13 cellular contexts compared by ENCODE assay signal in the genomic region with DNA sequence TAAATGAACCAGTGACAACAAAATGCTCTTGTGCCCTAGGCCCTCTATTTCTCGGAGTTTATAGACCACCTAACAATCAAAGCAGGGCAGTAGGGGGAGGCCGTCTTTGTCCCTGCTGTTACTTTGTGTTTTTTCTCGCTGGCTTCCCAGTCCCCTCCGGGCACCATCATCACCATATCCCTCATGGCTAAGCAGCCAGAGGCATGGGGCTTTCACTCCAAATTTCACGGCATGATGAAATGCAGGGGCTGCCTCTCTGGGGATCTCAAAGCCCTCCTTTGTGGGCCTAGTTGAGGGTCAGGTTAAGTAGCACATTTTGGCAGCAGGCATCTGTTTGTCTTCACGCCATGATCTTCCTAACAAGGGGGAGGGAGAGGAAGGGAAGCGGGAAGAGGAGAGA.
"Had no signal": no experiment of that assay in that cellular context is flagged by ENCODE, and none has a peak within 500 bp of the region (broad histone marks: within the 10 kb centered on the region; RNA-seq: fewer than 3 reads in every experiment).

No MANE protein-coding gene starts in this region.

- H3K36me3 ChIP-seq: esophagus squamous epithelium, lower lobe of right lung, uterus had no signal

- H3K27ac Mint-ChIP-seq: activated CD8-positive, alpha-beta T cell treated with anti-CD3 and anti-CD28 coated beads, Interleukin-2, amount 10 ng/mL, durations not matched to agents 7 days and 5 days; activated naive CD4-positive, alpha-beta T cell treated with anti-CD3 and anti-CD28 coated beads, Interleukin-2, amount 50 U/mL, for 24 hours; naive B cell; stimulated activated effector memory CD8-positive, alpha-beta T cell treated with anti-CD3 and anti-CD28 coated beads, Interleukin-12 subunit alpha, Interleukin-12 subunit beta, amount 100 ng/mL, for 72 hours had no signal

- DNase-seq: activated CD4-positive, alpha-beta T cell treated with anti-CD3 and anti-CD28 coated beads for 48 hours; activated CD8-positive, alpha-beta memory T cell treated with anti-CD3 and anti-CD28 coated beads, Interleukin-2, amount 50 U/mL, for 4 hours; activated CD8-positive, alpha-beta T cell treated with anti-CD3 and anti-CD28 coated beads, Interleukin-2, amount 10 ng/mL, durations not matched to agents 7 days and 5 days; activated effector memory CD4-positive, alpha-beta T cell treated with anti-CD3 and anti-CD28 coated beads, Interleukin-2, amount 50 U/mL, for 16 hours; activated T-cell treated with anti-CD3 and anti-CD28 coated beads, Interleukin-2, amount 50 U/mL, for 48 hours; caudate nucleus; esophagus squamous epithelium; hippocampal formation; lower lobe of right lung; naive B cell; uterus had no signal

- H3K4me1 ChIP-seq: esophagus squamous epithelium, lower lobe of right lung, uterus had no signal

- H3K9me3 Mint-ChIP-seq: activated naive CD4-positive, alpha-beta T cell treated with anti-CD3 and anti-CD28 coated beads, Interleukin-2, amount 50 U/mL, for 24 hours; stimulated activated effector memory CD8-positive, alpha-beta T cell treated with anti-CD3 and anti-CD28 coated beads, Interleukin-12 subunit alpha, Interleukin-12 subunit beta, amount 100 ng/mL, for 72 hours had no signal

- H3K4me3 ChIP-seq: esophagus squamous epithelium, lower lobe of right lung, uterus had no signal

- ATAC-seq: activated CD8-positive, alpha-beta T cell treated with anti-CD3 and anti-CD28 coated beads, Interleukin-2, amount 10 ng/mL, durations not matched to agents 7 days and 5 days; lower lobe of right lung; stimulated activated effector memory CD8-positive, alpha-beta T cell treated with anti-CD3 and anti-CD28 coated beads, Interleukin-12 subunit alpha, Interleukin-12 subunit beta, amount 100 ng/mL, for 72 hours had no signal

- H3K27me3 ChIP-seq: esophagus squamous epithelium, uterus had no signal

- H3K36me3 Mint-ChIP-seq: activated naive CD4-positive, alpha-beta T cell treated with anti-CD3 and anti-CD28 coated beads, Interleukin-2, amount 50 U/mL, for 24 hours; naive B cell; stimulated activated effector memory CD8-positive, alpha-beta T cell treated with anti-CD3 and anti-CD28 coated beads, Interleukin-12 subunit alpha, Interleukin-12 subunit beta, amount 100 ng/mL, for 72 hours had no signal

- H3K27ac ChIP-seq: esophagus squamous epithelium, lower lobe of right lung, uterus had no signal
